ENCODE assay signal across 18 cellular contexts in genomic region chr1:235158680-235159079, GRCh38. TPM values are rescaled to one million over a fixed set of nuclear protein-coding genes. Genes with fewer than 3 reads are reported as not detected.
DNase-seq lines count a peak whose midpoint lies in the region; ATAC-seq and TF ChIP-seq lines count a peak whose summit lies in the region.
"Had no signal": no experiment of that assay in that cellular context is flagged by ENCODE, and none has a peak within 500 bp of the region (broad histone marks: within the 10 kb centered on the region; RNA-seq: fewer than 3 reads in every experiment).

No MANE protein-coding gene starts in this region.

- 91 to 96% methylated on average over 4 to 6 of the region's 6 CpGs for WGBS in endodermal cell (ENCODE audit: insufficient coverage in 1 of 2, insufficient read length in 1 of 2), 2 experiments
- WGBS in upper lobe of left lung, 2 donors: 92 to 95% methylated on average over 6 of the region's 6 CpGs

- peaks cover 30% of the 10 kb centered on the region for H3K4me1 Mint-ChIP-seq in activated T-cell treated with anti-CD3 and anti-CD28 coated beads, Interleukin-2, amount 50 U/mL, for 4 hours (ENCODE audit: low read depth)
- H3K4me1 Mint-ChIP-seq in endodermal cell: peaks cover 6% of the 10 kb centered on the region

- H3K4me3 ChIP-seq in BLaER1 treated with 17β-estradiol and CSF1 and Interleukin-3, amounts not matched to agents 10 nM and 100 nM: no peak overlapping the region
- H3K4me3 ChIP-seq in Loucy (ENCODE audit: low read length, poor library complexity, severe bottlenecking) (peak overlapping the region; percentile 31), endodermal cell (ENCODE audit: low read length) (no peak overlapping the region), upper lobe of left lung (no peak overlapping the region)
- H3K4me3 ChIP-seq: GM12878 had no signal

- peaks cover 53 to 67% (median 62%) of the 10 kb centered on the region in 11 experiments for H3K36me3 ChIP-seq in BLaER1 treated with 17β-estradiol and CSF1 and Interleukin-3, amounts not matched to agents 10 nM and 100 nM
- H3K36me3 ChIP-seq in Loucy (ENCODE audit: insufficient read depth, low read length) (peaks cover 11% of the 10 kb centered on the region; the same call in 1 of the 2 replicates), endodermal cell (ENCODE audit: control insufficient read depth, insufficient read depth, low read length) (peaks cover 49% of the 10 kb centered on the region), upper lobe of left lung (peaks cover 0 to 36% (median 19%) of the 10 kb centered on the region in 4 donors)

- TF ChIP-seq EP300 in upper lobe of left lung (IDR thresholded peaks at IDR 0.05): no peak

- H3K27ac Mint-ChIP-seq in endodermal cell: peak overlapping the region; percentile 27
- H3K27ac Mint-ChIP-seq: CD8-positive, alpha-beta memory T cell had no signal

- no peaks in the 10 kb centered on the region for H3K9me3 Mint-ChIP-seq in activated T-cell treated with anti-CD3 and anti-CD28 coated beads, Interleukin-2, amount 50 U/mL, for 4 hours
- no peaks in the 10 kb centered on the region for H3K9me3 Mint-ChIP-seq in endodermal cell

- TF ChIP-seq CTCF in Loucy (conservative IDR thresholded peaks at IDR 0.05; ENCODE audit: low read length): no peak
- TF ChIP-seq CTCF in endodermal cell (conservative IDR thresholded peaks at IDR 0.05): no peak
- TF ChIP-seq CTCF in upper lobe of left lung (IDR thresholded peaks at IDR 0.05): no peak

- no peak for DNase-seq in activated T-cell treated with anti-CD3 and anti-CD28 coated beads, Interleukin-2, amount 50 U/mL, for 4 hours
- DNase-seq in activated T-cell treated with anti-CD3 and anti-CD28 coated beads for 4 hours: no peak
- DNase-seq in endodermal cell: no peak
- no peak for DNase-seq in NCI-H1092 (lab: John Stamatoyannopoulos, UW)
- DNase-seq in NCI-H1048 (lab: John Stamatoyannopoulos, UW): no peak
- no peak for DNase-seq in upper lobe of left lung
- DNase-seq: ACHN; AML-193; CD8-positive, alpha-beta memory T cell; DMS79 treated with DMSO at 0.1 percent for 48 hours; GDM1; NCI-H1436 treated with DMSO at 0.1 percent for 48 hours; NCI-H2029 treated with DMSO at 0.1 percent for 48 hours; NCI-H2171 treated with DMSO at 0.1 percent for 48 hours had no signal

- H3K9me2 ChIP-seq in Loucy (replicated peaks; ENCODE audit: low read depth, low read length): no peaks in the 10 kb centered on the region

- no peak for TF ChIP-seq POLR2A in upper lobe of left lung (IDR thresholded peaks at IDR 0.05)

- no peaks in the 10 kb centered on the region for H3F3A ChIP-seq in Loucy (ENCODE audit: low read depth)

- peaks cover 0 to 57% (median 10%) of the 10 kb centered on the region in 11 experiments; a peak in 9 of 22 replicates for H4K20me1 ChIP-seq in BLaER1 treated with 17β-estradiol and CSF1 and Interleukin-3, amounts not matched to agents 10 nM and 100 nM
- no peaks in the 10 kb centered on the region for H4K20me1 ChIP-seq in Loucy (ENCODE audit: insufficient read depth, low read length, poor library complexity, severe bottlenecking)

- H3K9me3 ChIP-seq in BLaER1 treated with 17β-estradiol and CSF1 and Interleukin-3, amounts not matched to agents 10 nM and 100 nM (replicated peaks in 1 of 11): no peaks in the 10 kb centered on the region
- H3K9me3 ChIP-seq in Loucy (ENCODE audit: insufficient read depth, low read depth, low read length): no peaks in the 10 kb centered on the region
- no peaks in the 10 kb centered on the region for H3K9me3 ChIP-seq in endodermal cell (ENCODE audit: control insufficient read depth, low read length)
- no peaks in the 10 kb centered on the region for H3K9me3 ChIP-seq in upper lobe of left lung

- H3K27me3 ChIP-seq in BLaER1 treated with 17β-estradiol and CSF1 and Interleukin-3, amounts not matched to agents 10 nM and 100 nM: no peaks in the 10 kb centered on the region
- H3K27me3 ChIP-seq in Loucy (ENCODE audit: insufficient read depth, low read length, poor library complexity, severe bottlenecking): no peaks in the 10 kb centered on the region
- no peaks in the 10 kb centered on the region for H3K27me3 ChIP-seq in endodermal cell (ENCODE audit: control insufficient read depth, insufficient read depth, low read length, poor library complexity, severe bottlenecking)
- no peaks in the 10 kb centered on the region for H3K27me3 ChIP-seq in upper lobe of left lung

- no peak for ATAC-seq in activated T-cell treated with anti-CD3 and anti-CD28 coated beads, Interleukin-2, amount 50 U/mL, for 4 hours
- ATAC-seq in upper lobe of left lung (ENCODE audit: low FRiP score in 2 of 2): no peak
- ATAC-seq: GM12878, Right ventricle myocardium inferior had no signal

- H3K36me3 Mint-ChIP-seq in activated T-cell treated with anti-CD3 and anti-CD28 coated beads, Interleukin-2, amount 50 U/mL, for 4 hours (ENCODE audit: insufficient read depth): peaks cover 15% of the 10 kb centered on the region
- H3K36me3 Mint-ChIP-seq in endodermal cell (ENCODE audit: low read depth): peaks cover 30% of the 10 kb centered on the region

- peaks cover 23 to 45% (median 31%) of the 10 kb centered on the region in 10 experiments for H3K4me1 ChIP-seq in BLaER1 treated with 17β-estradiol and CSF1 and Interleukin-3, amounts not matched to agents 10 nM and 100 nM
- H3K4me1 ChIP-seq in Loucy (ENCODE audit: insufficient read depth, low read length, poor library complexity, severe bottlenecking) (peaks cover 33% of the 10 kb centered on the region), endodermal cell (ENCODE audit: control insufficient read depth, insufficient read depth, low read length) (no peaks in the 10 kb centered on the region), upper lobe of left lung (peaks cover 14 to 30% (median 15%) of the 10 kb centered on the region in 4 donors)

- no peak overlapping the region for H3K27ac ChIP-seq in BLaER1 treated with 17β-estradiol and CSF1 and Interleukin-3, amounts not matched to agents 10 nM and 100 nM
- H3K27ac ChIP-seq in endodermal cell (ENCODE audit: low read depth, low read length): no peak overlapping the region
- H3K27ac ChIP-seq in upper lobe of left lung: no peak overlapping the region

- peak overlapping the region; percentile 59 for H3K4me3 Mint-ChIP-seq in activated T-cell treated with anti-CD3 and anti-CD28 coated beads, Interleukin-2, amount 50 U/mL, for 4 hours
- no peak overlapping the region for H3K4me3 Mint-ChIP-seq in endodermal cell

- H3K27me3 Mint-ChIP-seq in activated T-cell treated with anti-CD3 and anti-CD28 coated beads, Interleukin-2, amount 50 U/mL, for 4 hours (ENCODE audit: low read depth): no peaks in the 10 kb centered on the region
- H3K27me3 Mint-ChIP-seq in endodermal cell (ENCODE audit: insufficient read depth): no peaks in the 10 kb centered on the region
- H3K27me3 Mint-ChIP-seq: CD8-positive, alpha-beta memory T cell had no signal

- H3K4me2 ChIP-seq in BLaER1 treated with 17β-estradiol and CSF1 and Interleukin-3, amounts not matched to agents 10 nM and 100 nM: peak overlapping the region in 9 of 11 experiments; percentile 84 to 95 (median 87); a peak in 5 of 22 replicates
- H3K4me2 ChIP-seq in Loucy (ENCODE audit: low read depth, low read length, poor library complexity, severe bottlenecking): peak overlapping the region; percentile 79

- H3K79me2 ChIP-seq in Loucy (ENCODE audit: insufficient read depth, low read length): peaks cover 56% of the 10 kb centered on the region

- H2AFZ ChIP-seq in Loucy (ENCODE audit: low read length): no peak overlapping the region

- no peak overlapping the region for H3K9ac ChIP-seq in BLaER1 treated with 17β-estradiol and CSF1 and Interleukin-3, amounts not matched to agents 10 nM and 100 nM
- H3K9ac ChIP-seq in Loucy (ENCODE audit: low read depth, low read length, poor library complexity, severe bottlenecking) (no peak overlapping the region), endodermal cell (ENCODE audit: extremely low read depth, low read length, poor library complexity, severe bottlenecking) (no peak overlapping the region)

RNA-seq across cellular contexts. Expression of gene RBM34, which starts 2.4 kb away (rescaled TPM):
- total RNA-seq in activated T-cell treated with anti-CD3 and anti-CD28 coated beads, Interleukin-2, amount 50 U/mL, for 4 hours: 100 to 1,000 TPM; 149 to 159 (median 159) TPM
- 100 to 1,000 TPM; 104 to 127 TPM for total RNA-seq in endodermal cell
- 60.1 TPM for polyA plus RNA-seq in endodermal cell (2013, experiment 1 of 2)
- polyA plus RNA-seq in endodermal cell (2013, experiment 2 of 2): 61.4 TPM
- total RNA-seq in upper lobe of left lung: 10 to 100 TPM; 17.3 to 61.0 (median 35.0) TPM

RNA-seq across cellular contexts. Expression of gene TOMM20, which starts 30.0 kb away (rescaled TPM):
- 100 to 1,000 TPM; 154 to 173 (median 172) TPM for total RNA-seq in activated T-cell treated with anti-CD3 and anti-CD28 coated beads, Interleukin-2, amount 50 U/mL, for 4 hours
- total RNA-seq in endodermal cell (100 to 1,000 TPM; 237 to 252 TPM), upper lobe of left lung (100 to 1,000 TPM in 2 of 6 donors, 10 to 100 TPM in 4; 37.6 to 124 (median 89.8) TPM)
- polyA plus RNA-seq in endodermal cell (2013, experiment 1 of 2): 237 TPM
- polyA plus RNA-seq in endodermal cell (2013, experiment 2 of 2): 220 TPM
